In the genomic region with DNA sequence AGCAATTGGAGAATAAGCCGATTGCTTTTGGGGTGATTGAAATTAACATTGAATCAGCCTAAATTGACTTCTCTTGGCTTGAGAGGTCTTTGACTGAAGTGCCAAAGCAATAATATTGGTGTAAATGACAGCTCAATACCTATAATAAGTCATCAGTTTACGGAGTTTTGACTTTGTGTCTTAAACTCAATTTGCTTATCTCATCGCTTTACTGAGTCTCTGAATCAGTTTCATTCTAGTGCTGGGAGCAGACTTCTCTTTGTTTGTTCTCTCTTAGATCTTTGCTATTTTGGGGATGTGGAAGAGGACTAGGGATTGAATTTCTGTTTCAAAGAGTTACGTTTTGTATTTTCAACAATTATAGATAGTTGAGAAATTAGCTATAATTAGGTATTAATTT, we compare ENCODE assay signal across 21 cellular contexts. TPM values are rescaled to one million over a fixed set of nuclear protein-coding genes. Genes with fewer than 3 reads are reported as not detected.
DNase-seq lines count a peak whose midpoint lies in the region; ATAC-seq, FAIRE-seq and TF ChIP-seq lines count a peak whose summit lies in the region.
"Had no signal": no experiment of that assay in that cellular context is flagged by ENCODE, and none has a peak within 500 bp of the region (broad histone marks: within the 10 kb centered on the region; RNA-seq: fewer than 3 reads in every experiment).

No MANE protein-coding gene starts in this region.

- BruUV-seq in HepG2 (replicated peaks; lab: Mats Ljungman, UMichigan), result no TSS peak

- H3K4me1 ChIP-seq in HepG2 (ENCODE audit: insufficient read depth, low read length), result peaks cover 23% of the 10 kb centered on the region
- no peaks in the 10 kb centered on the region for H3K4me1 ChIP-seq in right lobe of liver
- peaks cover 35% of the 10 kb centered on the region for H3K4me1 ChIP-seq in Loucy (ENCODE audit: insufficient read depth, low read length, poor library complexity, severe bottlenecking)
- H3K4me1 ChIP-seq in osteoblast (ENCODE audit: insufficient read depth, low read length), result no peaks in the 10 kb centered on the region
- H3K4me1 ChIP-seq in prostate gland (replicated peaks), result no peaks in the 10 kb centered on the region
- no peaks in the 10 kb centered on the region for H3K4me1 ChIP-seq in mucosa of descending colon (ENCODE audit: low read depth)
- H3K4me1 ChIP-seq: BE2C had no signal

- ATAC-seq in HepG2 (no peak), right lobe of liver (no peak), mucosa of descending colon (no peak)

- TF ChIP-seq CTCF in HepG2 (CRISPR knock-in tag; IDR thresholded peaks at IDR 0.05) (no peak), right lobe of liver (IDR thresholded peaks at IDR 0.05) (no peak), Loucy (conservative IDR thresholded peaks at IDR 0.05; ENCODE audit: low read length) (no peak), osteoblast (IDR thresholded peaks at IDR 0.05; ENCODE audit: extremely low read depth, low read depth, low read length) (no peak), prostate gland (IDR thresholded peaks at IDR 0.05) (no peak), mucosa of descending colon (IDR thresholded peaks at IDR 0.05) (no peak)

- H3F3A ChIP-seq in Loucy (ENCODE audit: low read depth), result no peaks in the 10 kb centered on the region

- H3K4me3 ChIP-seq in HepG2 (replicated peaks in 1 of 3; ENCODE audit: insufficient read depth in 1 of 3, low read depth in 2 of 3, low read length in 3 of 3) (no peak overlapping the region), right lobe of liver (no peak overlapping the region), Loucy (ENCODE audit: low read length, poor library complexity, severe bottlenecking) (no peak overlapping the region), osteoblast (ENCODE audit: insufficient read depth, low read length) (no peak overlapping the region), prostate gland (no peak overlapping the region), mucosa of descending colon (no peak overlapping the region)
- H3K4me3 ChIP-seq: BLaER1 treated with 17β-estradiol and CSF1 and Interleukin-3, amounts not matched to agents 10 nM and 100 nM had no signal

- intact Hi-C loops in HepG2 (cut with micrococcal nuclease; ENCODE audit: unreplicated experiment) (no loop called here), right lobe of liver (cut with DNase I) (no loop called here), prostate gland (cut with DNase I) (no loop called here), mucosa of descending colon (cut with DNase I, micrococcal nuclease) (no loop called here)

- no peak for FAIRE-seq in HepG2 (lab: Jason Lieb, UNC)
- FAIRE-seq: GM12891, GM18507, H1 had no signal

- DNase-seq in HepG2 (ENCODE audit: low spot score) (no peak), right lobe of liver (no peak), osteoblast (ENCODE audit: insufficient read length, low spot score, missing footprints) (no peak), prostate gland (ENCODE audit: low spot score) (no peak), mucosa of descending colon (no peak), DMS 273 treated with DMSO at 0.1 percent for 48 hours (lab: John Stamatoyannopoulos, UW) (no peak)
- DNase-seq: ACHN; AML-193; BE2C; CD4-positive, alpha-beta T cell; CD8-positive, alpha-beta memory T cell; DMS153; DND-41; H7; HCEC 1CT had no signal

- TF ChIP-seq POLR2A in HepG2 (IDR thresholded peaks at IDR 0.05; ENCODE audit: insufficient read depth in 1 of 2, low read depth in 2 of 2, low read length in 2 of 2) (no peak), right lobe of liver (IDR thresholded peaks at IDR 0.05) (no peak), prostate gland (IDR thresholded peaks at IDR 0.05) (no peak)

- in situ Hi-C loops in HepG2 (cut with HindIII; ENCODE audit: extremely low pct_ligation_motif_present, low pct_unique_long_range_greater_than_20kb), result no loop called here

- no peak for TF ChIP-seq RAD21 in HepG2 (CRISPR knock-in tag; IDR thresholded peaks at IDR 0.05)

- WGBS in HepG2 (ENCODE audit: low lambda C conversion rate), result 98% methylated on average over 4 of the region's 4 CpGs
- WGBS in right lobe of liver (ENCODE audit: insufficient coverage, low coverage, low lambda C conversion rate, missing lambda C conversion rate), result 98% methylated on average over 4 of the region's 4 CpGs
- 95% methylated on average over 4 of the region's 4 CpGs for WGBS in prostate gland

- H3K4me2 ChIP-seq in HepG2 (ENCODE audit: low read depth, low read length) (no peak overlapping the region), Loucy (ENCODE audit: low read depth, low read length, poor library complexity, severe bottlenecking) (peak overlapping the region; percentile 13), osteoblast (ENCODE audit: insufficient read depth, low read length) (no peak overlapping the region)
- H3K4me2 ChIP-seq: BLaER1 treated with 17β-estradiol and CSF1 and Interleukin-3, amounts not matched to agents 10 nM and 100 nM had no signal

- H3K9me3 ChIP-seq in HepG2 (ENCODE audit: low read length) (no peaks in the 10 kb centered on the region), right lobe of liver (no peaks in the 10 kb centered on the region), Loucy (ENCODE audit: insufficient read depth, low read depth, low read length) (no peaks in the 10 kb centered on the region), osteoblast (ENCODE audit: low read depth, low read length) (no peaks in the 10 kb centered on the region), prostate gland (no peaks in the 10 kb centered on the region), mucosa of descending colon (no peaks in the 10 kb centered on the region)
- H3K9me3 ChIP-seq: BE2C; BLaER1 treated with 17β-estradiol and CSF1 and Interleukin-3, amounts not matched to agents 10 nM and 100 nM had no signal

- no peaks in the 10 kb centered on the region; the same call in 1 of the 2 replicates for H4K20me1 ChIP-seq in HepG2 (ENCODE audit: insufficient read depth, low read length)
- peaks cover 10% of the 10 kb centered on the region for H4K20me1 ChIP-seq in Loucy (ENCODE audit: insufficient read depth, low read length, poor library complexity, severe bottlenecking)
- H4K20me1 ChIP-seq in osteoblast (ENCODE audit: insufficient read depth, low read length), result no peaks in the 10 kb centered on the region

- peaks cover 7 to 53% of the 10 kb centered on the region in 2 experiments for H3K36me3 ChIP-seq in HepG2 (replicated peaks in 1 of 2; ENCODE audit: control insufficient read depth in 1 of 2, insufficient read depth in 2 of 2, low read length in 2 of 2)
- no peaks in the 10 kb centered on the region for H3K36me3 ChIP-seq in right lobe of liver
- peaks cover 34% of the 10 kb centered on the region; the same call in 1 of the 2 replicates for H3K36me3 ChIP-seq in Loucy (ENCODE audit: insufficient read depth, low read length)
- H3K36me3 ChIP-seq in osteoblast (ENCODE audit: insufficient read depth, low read length), result no peaks in the 10 kb centered on the region
- H3K36me3 ChIP-seq in prostate gland, result no peaks in the 10 kb centered on the region
- H3K36me3 ChIP-seq in mucosa of descending colon (ENCODE audit: low read depth), result no peaks in the 10 kb centered on the region

- H3K27ac ChIP-seq in HepG2 (ENCODE audit: extremely low read length, insufficient read depth, low read length) (no peak overlapping the region), right lobe of liver (no peak overlapping the region), osteoblast (ENCODE audit: low read depth, low read length) (no peak overlapping the region), prostate gland (no peak overlapping the region)
- H3K27ac ChIP-seq: 22Rv1; BLaER1 treated with 17β-estradiol and CSF1 and Interleukin-3, amounts not matched to agents 10 nM and 100 nM had no signal

- no peak overlapping the region for H2AFZ ChIP-seq in HepG2 (ENCODE audit: low read length)
- H2AFZ ChIP-seq in Loucy (ENCODE audit: low read length), result no peak overlapping the region
- H2AFZ ChIP-seq in osteoblast (ENCODE audit: low read length), result peak overlapping the region; percentile 6

- H3K79me2 ChIP-seq in HepG2 (ENCODE audit: insufficient read depth, low read length) (peaks cover 29% of the 10 kb centered on the region), Loucy (ENCODE audit: insufficient read depth, low read length) (peaks cover 41% of the 10 kb centered on the region), osteoblast (ENCODE audit: insufficient read depth, low read length) (peaks cover 8% of the 10 kb centered on the region)

- H3K9me2 ChIP-seq in Loucy (replicated peaks; ENCODE audit: low read depth, low read length), result no peaks in the 10 kb centered on the region

- POLR2A ChIA-PET in HepG2 (lab: Yijun Ruan, JAX), result no interaction called here

- H3K27me3 ChIP-seq in HepG2 (ENCODE audit: control insufficient read depth in 1 of 2, insufficient read depth in 2 of 2, low read length in 2 of 2), result no peaks in the 10 kb centered on the region
- no peaks in the 10 kb centered on the region for H3K27me3 ChIP-seq in right lobe of liver
- no peaks in the 10 kb centered on the region for H3K27me3 ChIP-seq in Loucy (ENCODE audit: insufficient read depth, low read length, poor library complexity, severe bottlenecking)
- no peaks in the 10 kb centered on the region for H3K27me3 ChIP-seq in osteoblast (ENCODE audit: insufficient read depth, low read length)
- H3K27me3 ChIP-seq in prostate gland (replicated peaks; ENCODE audit: insufficient read depth), result no peaks in the 10 kb centered on the region
- H3K27me3 ChIP-seq: BE2C; BLaER1 treated with 17β-estradiol and CSF1 and Interleukin-3, amounts not matched to agents 10 nM and 100 nM had no signal

- CTCF ChIA-PET in HepG2 (lab: Yijun Ruan, JAX; ENCODE audit: low intra/inter-chr PET ratio, low total read pairs), result no interaction called here

- TF ChIP-seq EP300 in HepG2 (IDR thresholded peaks at IDR 0.05; ENCODE audit: low read depth in 2 of 2, low read length in 2 of 2) (no peak), HepG2 (CRISPR knock-in tag; IDR thresholded peaks at IDR 0.05; ENCODE audit: borderline replicate concordance) (no peak)

- H3K9ac ChIP-seq in HepG2 (ENCODE audit: insufficient read depth, low read depth, low read length), result no peak overlapping the region
- H3K9ac ChIP-seq in Loucy (ENCODE audit: low read depth, low read length, poor library complexity, severe bottlenecking), result no peak overlapping the region
- H3K9ac ChIP-seq: BLaER1 treated with 17β-estradiol and CSF1 and Interleukin-3, amounts not matched to agents 10 nM and 100 nM had no signal

RNA-seq across cellular contexts. Expression of gene RFC3, which starts 7.1 kb away (rescaled TPM):
- total RNA-seq in HepG2 (2016; rRNA removed; fragmentation: Illumina TruSeq; extraction: Trizol), result 55.7 and 80.1 TPM in 2 replicates
- total RNA-seq in HepG2 (2016; cell fraction: cytosol; rRNA removed; fragmentation: Illumina TruSeq; extraction: Trizol; ENCODE audit: low read depth), result 9.2 and 9.8 TPM in 2 replicates
- 55.6 and 78.6 TPM in 2 replicates for total RNA-seq in HepG2 (2016; cell fraction: insoluble cytoplasmic fraction; rRNA removed; fragmentation: Illumina TruSeq; extraction: Trizol)
- total RNA-seq in HepG2 (2016; cell fraction: membrane; rRNA removed; fragmentation: Illumina TruSeq; extraction: Trizol), result 17.3 and 19.4 TPM in 2 replicates
- 88.7 and 100 TPM in 2 replicates for total RNA-seq in HepG2 (2016; cell fraction: nucleus; rRNA removed; fragmentation: Illumina TruSeq; extraction: Trizol)
- polyA plus RNA-seq in HepG2 (2011; rRNA removed), result 10.3 and 16.0 TPM in 2 replicates
- 7.9 and 8.1 TPM in 2 replicates for polyA plus RNA-seq in HepG2 (2011; cell fraction: cytosol; rRNA removed)
- polyA plus RNA-seq in HepG2 (2011; cell fraction: nucleus; rRNA removed), result 13.3 and 17.4 TPM in 2 replicates
- 9.4 and 21.3 TPM in 2 replicates for polyA plus RNA-seq in HepG2 (2012)
- polyA plus RNA-seq in HepG2 (2016; cell fraction: cytosol; fragmentation: Illumina TruSeq; extraction: Trizol; ENCODE audit: low read depth), result 3.6 and 3.7 TPM in 2 replicates
- 80.2 and 84.4 TPM in 2 replicates for polyA plus RNA-seq in HepG2 (2016; cell fraction: insoluble cytoplasmic fraction; fragmentation: Illumina TruSeq; extraction: Trizol; ENCODE audit: low read depth)
- 10.4 and 10.6 TPM in 2 replicates for polyA plus RNA-seq in HepG2 (2016; cell fraction: membrane; fragmentation: Illumina TruSeq; extraction: Trizol; ENCODE audit: low read depth)
- polyA plus RNA-seq in HepG2 (2016; cell fraction: nucleus; fragmentation: Illumina TruSeq; extraction: Trizol; ENCODE audit: insufficient read depth, low read depth), result 46.4 and 49.2 TPM in 2 replicates
- 12.9 and 24.6 TPM in 2 replicates for polyA minus RNA-seq in HepG2 (2011; rRNA and poly(A)+ RNA removed; ENCODE audit: low replicate concordance)
- polyA minus RNA-seq in HepG2 (2011; cell fraction: cytosol; rRNA and poly(A)+ RNA removed), result 10.2 and 17.7 TPM in 2 replicates
- polyA minus RNA-seq in HepG2 (2011; cell fraction: nucleus; rRNA and poly(A)+ RNA removed), result 89.3 and 136 TPM in 2 replicates
- 1 to 10 TPM; 1.6 to 10.0 (median 2.4) TPM for total RNA-seq in right lobe of liver
- 5.3 and 5.4 TPM in 2 replicates for total RNA-seq in osteoblast
- 10 to 100 TPM; 11.2 to 16.3 TPM for total RNA-seq in prostate gland
- 10 to 100 TPM in 1 of 3 donors, 1 to 10 TPM in 2; 4.1 to 11.0 (median 5.4) TPM for total RNA-seq in mucosa of descending colon
